Comparison of ENCODE assay signal across 20 cellular contexts in genomic region chr4:55159851-55160250, GRCh38. TPM values are rescaled to one million over a fixed set of nuclear protein-coding genes. Genes with fewer than 3 reads are reported as not detected.
"Had no signal": no experiment of that assay in that cellular context is flagged by ENCODE, and none has a peak within 500 bp of the region (broad histone marks: within the 10 kb centered on the region; RNA-seq: fewer than 3 reads in every experiment).

No MANE protein-coding gene starts in this region.

- H3K27ac ChIP-seq: body of pancreas, colonic mucosa, hepatocyte, sigmoid colon, transverse colon, uterus had no signal

- H3K4me1 ChIP-seq: body of pancreas, colonic mucosa, sigmoid colon, transverse colon, uterus had no signal

- DNase-seq: activated CD4-positive, alpha-beta T cell treated with anti-CD3 and anti-CD28 coated beads, Interleukin-2, amount 10 ng/mL, durations not matched to agents 24 days and 14 days; activated CD8-positive, alpha-beta T cell treated with anti-CD3 and anti-CD28 coated beads for 36 hours; activated naive CD4-positive, alpha-beta T cell treated with Interleukin-2 at 50 U/mL for 16 hours; activated naive CD8-positive, alpha-beta T cell treated with anti-CD3 and anti-CD28 coated beads, Interleukin-2, amount 10 ng/mL, durations not matched to agents 7 days and 5 days; activated T-cell treated with anti-CD3 and anti-CD28 coated beads, Interleukin-2, amount 50 U/mL, for 24 hours; amygdala; body of pancreas; central memory CD4-positive, alpha-beta T cell; colonic mucosa; left cardiac atrium; mesenchymal stem cell; natural killer cell; sigmoid colon; stimulated activated CD4-positive, alpha-beta T cell treated with anti-CD3 and anti-CD28 coated beads, Interleukin-2, amount 100 ng/mL, for 24 hours; T-cell; T-helper 9 cell; transverse colon; uterus had no signal

- H3K27me3 ChIP-seq: body of pancreas, uterus had no signal

- H2AFZ ChIP-seq: hepatocyte had no signal

- H3K36me3 ChIP-seq: colonic mucosa, sigmoid colon, transverse colon, uterus had no signal

- H3K4me2 ChIP-seq: hepatocyte had no signal

- H3K79me2 ChIP-seq: hepatocyte had no signal

- H3K4me3 ChIP-seq: body of pancreas, colonic mucosa, hepatocyte, sigmoid colon, transverse colon, uterus had no signal

- H3K9me3 ChIP-seq: body of pancreas, colonic mucosa, sigmoid colon, transverse colon, uterus had no signal

RNA-seq across cellular contexts. Expression of gene KDR, which starts 34.5 kb away (rescaled TPM):
- total RNA-seq: activated CD4-positive, alpha-beta T cell treated with anti-CD3 and anti-CD28 coated beads, Interleukin-2, amount 10 ng/mL, durations not matched to agents 24 days and 14 days; activated CD8-positive, alpha-beta T cell treated with anti-CD3 and anti-CD28 coated beads for 36 hours; activated naive CD8-positive, alpha-beta T cell treated with anti-CD3 and anti-CD28 coated beads, Interleukin-2, amount 10 ng/mL, durations not matched to agents 7 days and 5 days; activated T-helper 2 cell treated with anti-CD3 and anti-CD28 coated beads, Interferon-gamma antibody, Interleukin-2, Interleukin-4, amounts not matched to agents 10 μg/mL and 5 μg/mL and 100 μg/mL, durations not matched to agents 14 hours and 24 hours and 36 hours had no signal
